Comparison of ENCODE assay signal across 9 cellular contexts in genomic region chr2:100321181-100321880, GRCh38. TPM values are rescaled to one million over a fixed set of nuclear protein-coding genes. Genes with fewer than 3 reads are reported as not detected.
A peak's percentile ranks its signal among the peaks of the same experiment; 100 is the strongest.
DNase-seq lines count a peak whose midpoint lies in the region; ATAC-seq, FAIRE-seq and TF ChIP-seq lines count a peak whose summit lies in the region.
"Had no signal": no experiment of that assay in that cellular context is flagged by ENCODE, and none has a peak within 500 bp of the region (broad histone marks: within the 10 kb centered on the region; RNA-seq: fewer than 3 reads in every experiment).

No MANE protein-coding gene starts in this region.

- 2% methylated on average over 45 of the region's 79 CpGs for WGBS in K562 (ENCODE audit: insufficient coverage, low coverage, missing lambda C conversion rate)

- H3K79me2 ChIP-seq in K562 (ENCODE audit: control insufficient read depth, insufficient read depth, low read length), result peaks cover 11% of the 10 kb centered on the region; the same call in 2 of the 3 replicates

- POLR2A ChIA-PET in K562 (lab: Yijun Ruan, JAX), result interaction anchor here (0.9 kb wide), 1 partner anchor 28 kb away, joined by 3 read pairs; no protein-coding TSS in a partner anchor

- in situ Hi-C loops in K562 (cut with MboI), result no loop called here

- H3K27ac ChIP-seq in K562 (ENCODE audit: extremely low read depth, low read depth, low read length), result no peak overlapping the region
- peak overlapping the region; percentile 78 for H3K27ac ChIP-seq in skeletal muscle tissue (ENCODE audit: low read depth, low read length)

- H3K27me3 ChIP-seq in K562 (ENCODE audit: control insufficient read depth in 2 of 2, insufficient read depth in 2 of 2, low read length in 2 of 2), result 0 out of 5 replicates have a peak, but pooled peaks cover 0 to 2% of the 10 kb centered on the region in 2 experiments
- H3K27me3 ChIP-seq in skeletal muscle tissue (ENCODE audit: control insufficient read depth in 3 of 3, insufficient read depth in 3 of 3, low read length in 3 of 3), result peaks cover 0 to 4% (median 0%) of the 10 kb centered on the region in 3 donors

- intact Hi-C loops in K562 (cut with micrococcal nuclease), result loop anchor here (5.0 kb wide), 1 partner anchor 61 kb away; no protein-coding TSS in a partner anchor

- peak; percentile 62 for DNase-seq in Daoy (ENCODE audit: low read depth)
- DNase-seq in NCI-H128 (lab: John Stamatoyannopoulos, UW; ENCODE audit: unreplicated experiment), result peak; percentile 44
- DNase-seq in K562 (ENCODE audit: extremely low read depth in 1 of 4, low spot score in 3 of 4), result peak; percentile 46 to 69 (median 56)
- peak; percentile 87 for DNase-seq in iPS-NIHi11 (ENCODE audit: low spot score)
- no peak for DNase-seq in NCI-H1436 (lab: John Stamatoyannopoulos, UW)
- DNase-seq in RPMI8226, result no peak

- peak overlapping the region; percentile 85 for H2AFZ ChIP-seq in K562 (ENCODE audit: low read depth, low read length)

- FAIRE-seq in K562 (lab: Jason Lieb, UNC), result no peak

- TF ChIP-seq POLR2A in K562 (conservative IDR thresholded peaks at IDR 0.05), result no peak

- TF ChIP-seq EP300 in K562 (IDR thresholded peaks at IDR 0.05; ENCODE audit: low read length), result no peak

- H3K4me1 ChIP-seq in K562 (replicated peaks in 1 of 2; ENCODE audit: control insufficient read depth in 2 of 2, insufficient read depth in 2 of 2, low read length in 2 of 2) (peaks cover 8 to 18% of the 10 kb centered on the region in 2 experiments; a peak in 4 of 5 replicates), skeletal muscle tissue (ENCODE audit: control insufficient read depth in 3 of 3, insufficient read depth in 3 of 3, low read length in 3 of 3) (peaks cover 5 to 16% (median 7%) of the 10 kb centered on the region in 3 donors)

- peak; percentile 44 to 63 (median 46); a peak in 4 of 6 replicates for TF ChIP-seq CTCF in K562 (IDR thresholded peaks at IDR 0.05 in 2 of 3, conservative IDR thresholded peaks at IDR 0.05 in 1 of 3; ENCODE audit: insufficient read depth in 2 of 3, low read depth in 1 of 3, low read length in 3 of 3)

- CTCF ChIA-PET in K562 (lab: Yijun Ruan, JAX; ENCODE audit: low intra/inter-chr PET ratio), result no interaction called here

- peak; percentile 85 for ATAC-seq in K562
- ATAC-seq in HG02610 (IDR thresholded peaks at IDR 0.05; ENCODE audit: unreplicated experiment), result no peak

- H3K4me3 ChIP-seq in K562, result peak overlapping the region; percentile 61
- peak overlapping the region; percentile 49 to 76 (median 71) for H3K4me3 ChIP-seq in skeletal muscle tissue (ENCODE audit: low read length in 3 of 3)

- H3K9ac ChIP-seq in K562 (ENCODE audit: insufficient read depth in 1 of 2, low read depth in 2 of 2, low read length in 2 of 2), result peak overlapping the region in 1 of 2 experiments; percentile 94; a peak in 3 of 4 replicates
- peak overlapping the region; percentile 24 to 85 (median 69) for H3K9ac ChIP-seq in skeletal muscle tissue (ENCODE audit: low read depth in 1 of 3, low read length in 3 of 3)

- peak overlapping the region; percentile 73 for H3K4me2 ChIP-seq in K562 (ENCODE audit: insufficient read depth, low read length)

- H4K20me1 ChIP-seq in K562 (replicated peaks; ENCODE audit: control insufficient read depth, insufficient read depth, low read length), result no peaks in the 10 kb centered on the region

- peaks cover 17% of the 10 kb centered on the region for H3K9me3 ChIP-seq in K562 (replicated peaks; ENCODE audit: control insufficient read depth, insufficient read depth, low read depth, low read length)
- H3K9me3 ChIP-seq in skeletal muscle tissue (ENCODE audit: control insufficient read depth in 3 of 3, low read length in 3 of 3), result no peaks in the 10 kb centered on the region

- H3K9me1 ChIP-seq in K562 (ENCODE audit: control insufficient read depth, insufficient read depth, low read length), result no peaks in the 10 kb centered on the region

- TF ChIP-seq RAD21 in K562 (CRISPR knock-in tag; conservative IDR thresholded peaks at IDR 0.05 in 1 of 2, IDR thresholded peaks at IDR 0.05 in 1 of 2), result no peak

- H3K36me3 ChIP-seq in K562 (ENCODE audit: control insufficient read depth, insufficient read depth, low read length) (no peaks in the 10 kb centered on the region), skeletal muscle tissue (ENCODE audit: control insufficient read depth in 3 of 3, insufficient read depth in 3 of 3, low read length in 3 of 3) (no peaks in the 10 kb centered on the region)

- BruUV-seq in K562 (replicated peaks; lab: Mats Ljungman, UMichigan), result no TSS peak

TF ChIP-seq in K562, 482 proteins besides CTCF, POLR2A, EP300 and RAD21 (continues in another document):
- peak; percentile 62; the same call in 1 of the 2 replicates for TF ChIP-seq ETS1 (conservative IDR thresholded peaks at IDR 0.05; ENCODE audit: control insufficient read depth, low read depth, low read length)
- no peak for TF ChIP-seq ZBTB11 (CRISPR knock-in tag; IDR thresholded peaks at IDR 0.05)
- peak; percentile 54 to 70; a peak in 3 of 4 replicates for TF ChIP-seq UBTF (IDR thresholded peaks at IDR 0.05; ENCODE audit: borderline replicate concordance in 1 of 2, low read depth in 2 of 2, low read length in 2 of 2)
- peak in 1 of 3 experiments; percentile 36 for TF ChIP-seq YY1 (IDR thresholded peaks at IDR 0.05; ENCODE audit: borderline replicate concordance in 1 of 3, control insufficient read depth in 1 of 3, extremely low read depth in 1 of 3, insufficient read depth in 3 of 3, insufficient read length in 1 of 3, insufficient replicate concordance in 2 of 3, low read depth in 1 of 3, low read length in 2 of 3)

RNA-seq across cellular contexts. Expression of gene LONRF2, which starts 1.0 kb away (rescaled TPM):
- 0.17 and 0.65 TPM in 2 replicates for total RNA-seq in Daoy (2014; rRNA removed; shearing (Covaris generic))
- total RNA-seq in K562 (2011; cell fraction: chromatin; rRNA removed; ENCODE audit: low replicate concordance), result 18.7 and 21.8 TPM in 2 replicates
- total RNA-seq in K562 (2011; cell fraction: nucleolus; rRNA removed), result 7.0 and 7.3 TPM in 2 replicates
- 9.8 and 14.6 TPM in 2 replicates for total RNA-seq in K562 (2011; cell fraction: nucleoplasm; rRNA removed)
- total RNA-seq in K562 (2014; rRNA removed), result 2.0 and 2.6 TPM in 2 replicates
- total RNA-seq in K562 (2014; rRNA removed; fragmentation: Illumina TruSeq; extraction: Trizol), result 2.7 and 3.3 TPM in 2 replicates
- total RNA-seq in K562 (2015; rRNA removed; fragmentation: Illumina TruSeq; extraction: Trizol), result 2.2 and 2.5 TPM in 2 replicates
- 3.6 and 5.0 TPM in 2 replicates for total RNA-seq in K562 (2021)
- 4.5 and 4.8 TPM in 2 replicates for polyA plus RNA-seq in K562 (2011; rRNA removed)
- 1.2 and 2.8 TPM in 2 replicates for polyA plus RNA-seq in K562 (2011; cell fraction: cytosol; rRNA removed)
- 11.7 and 12.2 TPM in 2 replicates for polyA plus RNA-seq in K562 (2011; cell fraction: nucleus; rRNA removed)
- polyA plus RNA-seq in K562 (2012), result 1.5 and 1.7 TPM in 2 replicates
- polyA plus RNA-seq in K562 (2014; fragmentation: Illumina TruSeq; extraction: Trizol), result 3.4 and 3.8 TPM in 2 replicates
- under 1 TPM; 0.35 TPM for polyA plus RNA-seq in K562 (2014; fragmentation: Nextera tagmentation; extraction: Ambion mirVana)
- polyA plus RNA-seq in K562 (2014; rRNA removed), result 2.7 and 3.0 TPM in 2 replicates
- polyA minus RNA-seq in K562 (2011; rRNA and poly(A)+ RNA removed), result 8.4 and 10.6 TPM in 2 replicates
- polyA minus RNA-seq in K562 (2011; cell fraction: cytosol; rRNA and poly(A)+ RNA removed), result 4.0 and 7.3 TPM in 2 replicates
- 6.6 and 13.9 TPM in 2 replicates for polyA minus RNA-seq in K562 (2011; cell fraction: nucleus; rRNA and poly(A)+ RNA removed)
- total RNA-seq in skeletal muscle tissue, result 1.0 TPM
- total RNA-seq: LHCN-M2 had no signal

Comparison
In these comparisons a context has a peak if more than half of its experiments do, and no peak if none do; other contexts are left out.
1. DNase-seq: peak in Daoy (single experiment), NCI-H128 (single experiment), K562 (4 of 4) and iPS-NIHi11 (single experiment); none in NCI-H1436 (single experiment) and RPMI8226 (single experiment).